29 cellular contexts compared by ENCODE assay signal in the genomic region with DNA sequence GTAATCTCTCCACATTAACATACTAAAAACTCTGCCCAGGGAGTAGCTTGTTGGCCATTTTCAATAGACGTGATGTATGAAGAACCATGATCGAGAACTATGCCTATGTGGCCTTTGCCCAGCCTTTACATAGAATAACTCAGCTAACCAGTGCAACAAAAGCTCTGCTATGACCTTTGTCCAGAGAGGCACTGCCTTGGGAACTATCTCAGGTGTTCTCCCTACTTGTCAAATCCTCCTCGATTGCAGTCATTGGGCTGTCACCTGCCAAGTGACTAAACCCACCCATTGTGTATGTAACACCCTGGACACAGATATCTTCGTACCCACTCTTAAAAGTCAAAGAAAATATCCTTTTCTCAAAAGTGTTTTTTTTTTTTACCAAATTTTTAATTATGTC.
"Had no signal": no experiment of that assay in that cellular context is flagged by ENCODE, and none has a peak within 500 bp of the region (broad histone marks: within the 10 kb centered on the region; RNA-seq: fewer than 3 reads in every experiment).

No MANE protein-coding gene starts in this region.

- FAIRE-seq: colon had no signal

- H3K9me3 ChIP-seq: ascending aorta, esophagus muscularis mucosa, gastrocnemius medialis had no signal

- H3K27me3 ChIP-seq: ascending aorta, esophagus muscularis mucosa, foreskin keratinocyte, gastrocnemius medialis, heart left ventricle had no signal

- H3K4me1 ChIP-seq: ascending aorta, esophagus muscularis mucosa, foreskin keratinocyte, gastrocnemius medialis, heart left ventricle had no signal

- H3K27ac ChIP-seq: ascending aorta, esophagus muscularis mucosa, foreskin keratinocyte, gastrocnemius medialis, heart left ventricle had no signal

- DNase-seq: activated CD4-positive, alpha-beta memory T cell treated with anti-CD3 and anti-CD28 coated beads for 36 hours; activated CD4-positive, alpha-beta T cell treated with anti-CD3 and anti-CD28 coated beads for 36 hours; activated CD4-positive, alpha-beta T cell treated with anti-CD3 and anti-CD28 coated beads, Interleukin-2, amount 10 ng/mL, durations not matched to agents 24 days and 14 days; activated CD4-positive, CD25-positive, alpha-beta regulatory T cell; activated CD4-positive, CD25-positive, alpha-beta regulatory T cell treated with anti-CD3 and anti-CD28 coated beads, Interleukin-2, amount 50 U/mL, for 72 hours; activated CD8-positive, alpha-beta memory T cell treated with anti-CD3 and anti-CD28 coated beads, Interleukin-2, amount 10 ng/mL, durations not matched to agents 7 days and 5 days; activated CD8-positive, alpha-beta memory T cell treated with anti-CD3 and anti-CD28 coated beads, Interleukin-2, amount 50 U/mL, for 48 hours; activated CD8-positive, alpha-beta T cell treated with anti-CD3 and anti-CD28 coated beads, Interleukin-2, amount 10 ng/mL, durations not matched to agents 7 days and 5 days; activated gamma-delta T cell; activated naive CD4-positive, alpha-beta T cell; activated naive CD4-positive, alpha-beta T cell treated with anti-CD3 and anti-CD28 coated beads, Interleukin-2, amount 10 ng/mL, durations not matched to agents 7 days and 5 days; activated naive CD8-positive, alpha-beta T cell treated with anti-CD3 and anti-CD28 coated beads, Interleukin-2, amount 10 ng/mL, durations not matched to agents 7 days and 5 days; activated T-cell treated with anti-CD3 and anti-CD28 coated beads for 4 hours; activated T-cell treated with anti-CD3 and anti-CD28 coated beads, Interleukin-2, amount 50 U/mL, for 24 hours; activated T-cell treated with anti-CD3 and anti-CD28 coated beads, Interleukin-2, amount 50 U/mL, for 72 hours; cortex of kidney; dermis blood vessel endothelial cell; effector CD4-positive, alpha-beta T cell; effector memory CD8-positive, alpha-beta T cell; erythroblast; gastrocnemius medialis; glutamatergic neuron; heart left ventricle; T-helper 2 cell had no signal

- H3K4me3 ChIP-seq: ascending aorta, esophagus muscularis mucosa, gastrocnemius medialis, heart left ventricle had no signal

- ATAC-seq: activated CD4-positive, alpha-beta T cell treated with anti-CD3 and anti-CD28 coated beads for 36 hours; activated CD8-positive, alpha-beta memory T cell treated with anti-CD3 and anti-CD28 coated beads, Interleukin-2, amount 10 ng/mL, durations not matched to agents 7 days and 5 days; activated CD8-positive, alpha-beta T cell treated with anti-CD3 and anti-CD28 coated beads, Interleukin-2, amount 10 ng/mL, durations not matched to agents 7 days and 5 days; activated naive CD4-positive, alpha-beta T cell treated with anti-CD3 and anti-CD28 coated beads, Interleukin-2, amount 50 U/mL, for 72 hours; activated T-cell treated with anti-CD3 and anti-CD28 coated beads, Interleukin-2, amount 50 U/mL, for 72 hours; effector memory CD8-positive, alpha-beta T cell; gastrocnemius medialis; heart left ventricle had no signal

- H3K36me3 ChIP-seq: ascending aorta, esophagus muscularis mucosa, gastrocnemius medialis, heart left ventricle had no signal
